ENCODE assay signal across 19 cellular contexts in genomic region chr14:90508536-90509254, GRCh38.
A peak's percentile ranks its signal among the peaks of the same experiment; 100 is the strongest.
DNase-seq lines count a peak whose midpoint lies in the region; ATAC-seq and TF ChIP-seq lines count a peak whose summit lies in the region.
"Had no signal": no experiment of that assay in that cellular context is flagged by ENCODE, and none has a peak within 500 bp of the region (broad histone marks: within the 10 kb centered on the region; RNA-seq: fewer than 3 reads in every experiment).

No MANE protein-coding gene starts in this region.

- TF ChIP-seq POLR2A in HCT116 (IDR thresholded peaks at IDR 0.05; ENCODE audit: borderline replicate concordance, extremely low read depth, insufficient read depth, insufficient read length), result no peak

- CTCF ChIA-PET in HCT116 (lab: Charles Lee), result interaction anchor here (0.7 to 1.6 kb wide), 2 partner anchors 12 to 207 kb away, joined by 3 to 6 read pairs; no protein-coding TSS in a partner anchor

- no peak for TF ChIP-seq RAD21 in HCT116 (IDR thresholded peaks at IDR 0.05; ENCODE audit: low read depth)

- no peaks in the 10 kb centered on the region for H3K36me3 Mint-ChIP-seq in natural killer cell
- H3K36me3 Mint-ChIP-seq: CD4-positive, CD25-positive, alpha-beta regulatory T cell; naive B cell had no signal

- no peaks in the 10 kb centered on the region for H3K9me3 Mint-ChIP-seq in natural killer cell
- H3K9me3 Mint-ChIP-seq: CD4-positive, CD25-positive, alpha-beta regulatory T cell; effector memory CD8-positive, alpha-beta T cell had no signal

- H3K4me3 ChIP-seq in HCT116 (replicated peaks in 1 of 2; ENCODE audit: low read depth in 1 of 2, low read length in 2 of 2) (peak overlapping the region in 1 of 2 experiments; percentile 27; a peak in 1 of 4 replicates), esophagus (ENCODE audit: low read depth in 1 of 2, low read length in 2 of 2) (no peak overlapping the region), trophoblast cell (ENCODE audit: low read depth, low read length) (no peak overlapping the region)
- H3K4me3 ChIP-seq: gastrocnemius medialis, tibial artery had no signal

- POLR2A ChIA-PET in HCT116 (lab: Charles Lee), result no interaction called here

- H3K4me2 ChIP-seq in HCT116 (ENCODE audit: low read length), result peak overlapping the region; percentile 65
- peak overlapping the region; percentile 51 for H3K4me2 ChIP-seq in trophoblast cell (ENCODE audit: low read length)

- H3K27ac Mint-ChIP-seq in natural killer cell, result no peak overlapping the region
- H3K27ac Mint-ChIP-seq: activated CD8-positive, alpha-beta T cell treated with anti-CD3 and anti-CD28 coated beads, Interleukin-2, amount 10 ng/mL, durations not matched to agents 7 days and 5 days; CD4-positive, CD25-positive, alpha-beta regulatory T cell; effector memory CD8-positive, alpha-beta T cell; naive B cell had no signal

- H2BK120ac ChIP-seq in trophoblast cell (ENCODE audit: insufficient read depth, low read length, poor library complexity), result peak overlapping the region; percentile 82

- H2AK5ac ChIP-seq in trophoblast cell (ENCODE audit: low read length), result peak overlapping the region; percentile 59

- no peaks in the 10 kb centered on the region for H3K36me3 ChIP-seq in HCT116 (ENCODE audit: control insufficient read depth in 1 of 2, insufficient read depth in 2 of 2, low read length in 2 of 2)
- no peaks in the 10 kb centered on the region for H3K36me3 ChIP-seq in esophagus (ENCODE audit: control insufficient read depth in 2 of 2, insufficient read depth in 2 of 2, low read length in 1 of 2)
- no peaks in the 10 kb centered on the region for H3K36me3 ChIP-seq in trophoblast cell (ENCODE audit: control insufficient read depth in 1 of 2, insufficient read depth in 2 of 2, low read length in 2 of 2)
- H3K36me3 ChIP-seq: gastrocnemius medialis, tibial artery had no signal

- no peak overlapping the region for H4K12ac ChIP-seq in trophoblast cell (ENCODE audit: low read depth, low read length)

- BruUV-seq in HCT116 (replicated peaks; lab: Mats Ljungman, UMichigan), result no TSS peak

- no peak overlapping the region for H3K23ac ChIP-seq in trophoblast cell (ENCODE audit: low read length)

- intact Hi-C loops in HCT116 (cut with micrococcal nuclease), result no loop called here
- intact Hi-C loops in natural killer cell (cut with micrococcal nuclease), result no loop called here

- no peak overlapping the region for H3K9ac ChIP-seq in HCT116 (ENCODE audit: low read length)
- no peak overlapping the region for H3K9ac ChIP-seq in trophoblast cell (ENCODE audit: low read length)

- no peaks in the 10 kb centered on the region for H4K20me1 ChIP-seq in HCT116 (ENCODE audit: insufficient read depth)

- DNase-seq in HCT116 (ENCODE audit: low read depth, low spot score), result no peak
- DNase-seq in NCI-H526 (lab: John Stamatoyannopoulos, UW), result peak; percentile 34 to 73
- peak; percentile 76 to 81 for DNase-seq in trophoblast cell
- DNase-seq in natural killer cell, result no peak
- DNase-seq: activated CD8-positive, alpha-beta T cell treated with anti-CD3 and anti-CD28 coated beads, Interleukin-2, amount 10 ng/mL, durations not matched to agents 7 days and 5 days; activated gamma-delta T cell; CD4-positive, CD25-positive, alpha-beta regulatory T cell; effector memory CD8-positive, alpha-beta T cell; gastrocnemius medialis; kidney; MM.1S; naive B cell; NCI-H2107; retina; stimulated activated CD4-positive, alpha-beta T cell treated with anti-CD3 and anti-CD28 coated beads, Interleukin-2, amount 100 ng/mL, for 24 hours; tibial artery had no signal

- no peaks in the 10 kb centered on the region for H3K9me2 ChIP-seq in HCT116 (ENCODE audit: insufficient read depth)

- 28 to 36% methylated on average over 21 of the region's 21 CpGs for WGBS in esophagus, 2 donors
- WGBS in trophoblast cell (ENCODE audit: extremely low coverage, insufficient coverage, insufficient read length), result no CpG with 5 or more reads among the region's 21 CpGs

- H3K4me1 Mint-ChIP-seq in natural killer cell, result no peaks in the 10 kb centered on the region

- H3K79me1 ChIP-seq in trophoblast cell (ENCODE audit: low read length), result peaks cover 37% of the 10 kb centered on the region

- peak overlapping the region; percentile 90 for H2BK12ac ChIP-seq in trophoblast cell (ENCODE audit: low read length)

- H3K4me1 ChIP-seq in HCT116 (ENCODE audit: control insufficient read depth in 1 of 2, insufficient read depth in 2 of 2, low read length in 2 of 2) (peaks cover 34 to 42% of the 10 kb centered on the region in 2 experiments), esophagus (ENCODE audit: control insufficient read depth in 2 of 2, insufficient read depth in 2 of 2, low read length in 1 of 2) (peaks cover 9 to 25% of the 10 kb centered on the region in 2 donors), trophoblast cell (ENCODE audit: control insufficient read depth in 1 of 2, insufficient read depth in 2 of 2, low read length in 2 of 2) (peaks cover 42 to 51% of the 10 kb centered on the region in 2 experiments)

- H3K27me3 Mint-ChIP-seq in natural killer cell (ENCODE audit: low read depth in 2 of 2), result peaks cover 11 to 29% of the 10 kb centered on the region in 2 donors
- H3K27me3 Mint-ChIP-seq: CD4-positive, CD25-positive, alpha-beta regulatory T cell had no signal

- ATAC-seq in HCT116 (peak; percentile 55), HG03442 (IDR thresholded peaks at IDR 0.05; ENCODE audit: unreplicated experiment) (no peak), natural killer cell (no peak), HG03025 (IDR thresholded peaks at IDR 0.05; ENCODE audit: low FRiP score, unreplicated experiment) (no peak)
- ATAC-seq: activated CD8-positive, alpha-beta T cell treated with anti-CD3 and anti-CD28 coated beads, Interleukin-2, amount 10 ng/mL, durations not matched to agents 7 days and 5 days; effector memory CD8-positive, alpha-beta T cell; gastrocnemius medialis had no signal

- H3K4ac ChIP-seq in trophoblast cell (ENCODE audit: low read depth, low read length), result peak overlapping the region; percentile 66

- RAD21 ChIA-PET in HCT116 (lab: Charles Lee; ENCODE audit: low non-redundant PET in 1 of 2, low total read pairs in 2 of 2, uncharacterized antibody in 2 of 2, unreplicated experiment in 2 of 2), result no interaction called here

- H4K8ac ChIP-seq in trophoblast cell (ENCODE audit: low read depth, low read length), result peak overlapping the region; percentile 64

- peak overlapping the region; percentile 55 for H3K18ac ChIP-seq in trophoblast cell (ENCODE audit: low read length)

- peak overlapping the region; percentile 60 for H3K14ac ChIP-seq in trophoblast cell (ENCODE audit: low read length)

- TF ChIP-seq CTCF in HCT116 (IDR thresholded peaks at IDR 0.05 in 2 of 3, conservative IDR thresholded peaks at IDR 0.05 in 1 of 3; ENCODE audit: borderline replicate concordance in 1 of 3, insufficient read depth in 1 of 3, low read depth in 2 of 3, low read length in 2 of 3) (no peak), natural killer cell (IDR thresholded peaks at IDR 0.05) (no peak)

- no peaks in the 10 kb centered on the region for H3K27me3 ChIP-seq in HCT116 (ENCODE audit: insufficient read depth, low read length)
- no peaks in the 10 kb centered on the region for H3K27me3 ChIP-seq in esophagus (ENCODE audit: control insufficient read depth in 1 of 2, insufficient read depth in 2 of 2, low read length in 2 of 2)
- no peaks in the 10 kb centered on the region for H3K27me3 ChIP-seq in trophoblast cell (ENCODE audit: insufficient read depth, low read length)
- H3K27me3 ChIP-seq: gastrocnemius medialis, tibial artery had no signal

- peak overlapping the region; percentile 90 for H4K91ac ChIP-seq in trophoblast cell (ENCODE audit: low read depth, low read length)

- H2AFZ ChIP-seq in HCT116 (ENCODE audit: low read depth, low read length, poor library complexity, severe bottlenecking) (peak overlapping the region; percentile 18), trophoblast cell (ENCODE audit: insufficient read depth, low read length, poor library complexity) (no peak overlapping the region)

- H3K9me3 ChIP-seq in HCT116 (ENCODE audit: control insufficient read depth in 1 of 2, insufficient read depth in 1 of 2, low read depth in 1 of 2, low read length in 2 of 2), result no peaks in the 10 kb centered on the region
- no peaks in the 10 kb centered on the region for H3K9me3 ChIP-seq in esophagus (ENCODE audit: control insufficient read depth in 2 of 2, insufficient read depth in 1 of 2, low read depth in 1 of 2, low read length in 1 of 2)
- peaks cover 5% of the 10 kb centered on the region for H3K9me3 ChIP-seq in trophoblast cell (ENCODE audit: insufficient read depth, low read depth, low read length)
- H3K9me3 ChIP-seq: gastrocnemius medialis, tibial artery had no signal

- H3K79me2 ChIP-seq in HCT116 (ENCODE audit: insufficient read depth, low read length) (no peaks in the 10 kb centered on the region), trophoblast cell (ENCODE audit: control insufficient read depth, insufficient read depth, low read length, poor library complexity) (no peaks in the 10 kb centered on the region)

- no peak overlapping the region for H3K4me3 Mint-ChIP-seq in natural killer cell
- H3K4me3 Mint-ChIP-seq: activated CD8-positive, alpha-beta T cell treated with anti-CD3 and anti-CD28 coated beads, Interleukin-2, amount 10 ng/mL, durations not matched to agents 7 days and 5 days; CD4-positive, CD25-positive, alpha-beta regulatory T cell; effector memory CD8-positive, alpha-beta T cell had no signal

- H2BK5ac ChIP-seq in trophoblast cell (ENCODE audit: low read depth, low read length, poor library complexity), result peak overlapping the region; percentile 76

- H3K27ac ChIP-seq in HCT116 (ENCODE audit: low read depth, low read length), result peak overlapping the region; percentile 34
- H3K27ac ChIP-seq in esophagus (ENCODE audit: low read depth in 2 of 2, low read length in 1 of 2), result peak overlapping the region; percentile 66 to 86
- H3K27ac ChIP-seq in trophoblast cell (ENCODE audit: low read depth, low read length), result peak overlapping the region; percentile 67
- H3K27ac ChIP-seq: gastrocnemius medialis, tibial artery had no signal

TF ChIP-seq in HCT116, 20 proteins besides CTCF, POLR2A, EP300 and RAD21:
- peak; percentile 19; the same call in 1 of the 2 replicates for TF ChIP-seq POLR2AphosphoS5 (IDR thresholded peaks at IDR 0.05; ENCODE audit: low read depth, low read length)
- TF ChIP-seq CEBPB (IDR thresholded peaks at IDR 0.05; ENCODE audit: low read depth), result no peak
- TF ChIP-seq SP1 (IDR thresholded peaks at IDR 0.05; ENCODE audit: low read depth), result peak; percentile 83

Comparison
In these comparisons a context has a peak if more than half of its experiments do, and no peak if none do; other contexts are left out.
1. DNase-seq: peak in NCI-H526 (2 of 2) and trophoblast cell (2 of 2); none in HCT116 (single experiment) and natural killer cell (single experiment).
2. Peak in every context shown above with its lines, with median percentiles within 50 percentile points of each other: H3K27ac ChIP-seq.